ENCODE assay signal across 10 cellular contexts in genomic region chr14:53458368-53458814, GRCh38.
DNase-seq lines count a peak whose midpoint lies in the region; ATAC-seq and TF ChIP-seq lines count a peak whose summit lies in the region.
"Had no signal": no experiment of that assay in that cellular context is flagged by ENCODE, and none has a peak within 500 bp of the region (broad histone marks: within the 10 kb centered on the region; RNA-seq: fewer than 3 reads in every experiment).

No MANE protein-coding gene starts in this region.

- H3K27ac ChIP-seq in SK-N-SH (ENCODE audit: low read depth in 2 of 2, low read length in 1 of 2) (no peak overlapping the region), esophagus squamous epithelium (no peak overlapping the region)
- H3K27ac ChIP-seq: uterus had no signal

- H3K4me2 ChIP-seq in SK-N-SH, result peak overlapping the region; percentile 27

- no peak for TF ChIP-seq POLR2A in esophagus squamous epithelium (IDR thresholded peaks at IDR 0.05)

- H4K20me1 ChIP-seq in SK-N-SH (ENCODE audit: insufficient read depth), result no peaks in the 10 kb centered on the region

- TF ChIP-seq RAD21 in SK-N-SH (IDR thresholded peaks at IDR 0.05; ENCODE audit: low read length), result no peak

- POLR2A ChIA-PET in SK-N-SH (lab: Yijun Ruan, JAX), result no interaction called here

- H2AFZ ChIP-seq in SK-N-SH (ENCODE audit: low read depth), result no peak overlapping the region

- H3K9me3 ChIP-seq in SK-N-SH, result no peaks in the 10 kb centered on the region
- no peaks in the 10 kb centered on the region for H3K9me3 ChIP-seq in esophagus squamous epithelium
- H3K9me3 ChIP-seq: uterus had no signal

- CTCF ChIA-PET in SK-N-SH (lab: Yijun Ruan, JAX), result interaction anchor here (1.2 kb wide), 1 partner anchor 889 kb away, joined by 3 read pairs; no protein-coding TSS in a partner anchor

- no peak for TF ChIP-seq CTCF in SK-N-SH (IDR thresholded peaks at IDR 0.05)
- TF ChIP-seq CTCF in retinal pigment epithelial cell (conservative IDR thresholded peaks at IDR 0.05; ENCODE audit: low read depth, low read length), result no peak
- TF ChIP-seq CTCF in esophagus squamous epithelium (IDR thresholded peaks at IDR 0.05), result no peak

- TF ChIP-seq EP300 in SK-N-SH (IDR thresholded peaks at IDR 0.05; ENCODE audit: borderline replicate concordance in 1 of 2, low read depth in 1 of 2, low read length in 1 of 2), result no peak

- H3K27me3 ChIP-seq in SK-N-SH (ENCODE audit: insufficient read depth) (peaks cover 10% of the 10 kb centered on the region; the same call in 1 of the 2 replicates), esophagus squamous epithelium (no peaks in the 10 kb centered on the region)
- H3K27me3 ChIP-seq: uterus had no signal

- H3K79me2 ChIP-seq in SK-N-SH (ENCODE audit: insufficient read depth), result no peaks in the 10 kb centered on the region; the same call in 1 of the 2 replicates

- H3K36me3 ChIP-seq in SK-N-SH (replicated peaks in 1 of 2; ENCODE audit: control insufficient read depth in 1 of 2, insufficient read depth in 2 of 2, low read length in 1 of 2) (no peaks in the 10 kb centered on the region), esophagus squamous epithelium (no peaks in the 10 kb centered on the region)
- H3K36me3 ChIP-seq: uterus had no signal

- H3K4me3 ChIP-seq in SK-N-SH (ENCODE audit: low read depth in 2 of 2, low read length in 1 of 2) (no peak overlapping the region), retinal pigment epithelial cell (ENCODE audit: low read length) (no peak overlapping the region), esophagus squamous epithelium (no peak overlapping the region)
- H3K4me3 ChIP-seq: uterus had no signal

- DNase-seq in GM04504 (ENCODE audit: low read depth) (peak; percentile 5), SK-N-SH (no peak), fibroblast of peridontal ligament (ENCODE audit: extremely low read depth) (peak; percentile 69), retinal pigment epithelial cell (ENCODE audit: low read depth) (peak; percentile 72), esophagus squamous epithelium (lab: John Stamatoyannopoulos, UW) (no peak), cerebellar nuclear complex (lab: John Stamatoyannopoulos, UW) (no peak)
- DNase-seq: hippocampal formation, uterus had no signal

- H3K4me1 ChIP-seq in SK-N-SH (ENCODE audit: control insufficient read depth in 1 of 2, insufficient read depth in 2 of 2, low read depth in 1 of 2, low read length in 1 of 2) (no peaks in the 10 kb centered on the region), esophagus squamous epithelium (peaks cover 0 to 9% (median 5%) of the 10 kb centered on the region in 3 donors)
- H3K4me1 ChIP-seq: uterus had no signal

- ATAC-seq in GM18907 (IDR thresholded peaks at IDR 0.05; ENCODE audit: unreplicated experiment) (no peak), GM18858 (IDR thresholded peaks at IDR 0.05; ENCODE audit: unreplicated experiment) (no peak)

- no peak overlapping the region for H3K9ac ChIP-seq in SK-N-SH

- WGBS in SK-N-SH (ENCODE audit: low lambda C conversion rate), result 15% methylated on average over 2 of the region's 2 CpGs
- 14 to 16% methylated on average over 2 of the region's 2 CpGs for WGBS in esophagus squamous epithelium, 2 donors

- intact Hi-C loops in esophagus squamous epithelium (cut with DNase I), result no loop called here

- no peaks in the 10 kb centered on the region for H3F3A ChIP-seq in SK-N-SH (replicated peaks; ENCODE audit: insufficient read depth)

- H3K9me2 ChIP-seq in SK-N-SH, result no peaks in the 10 kb centered on the region

TF ChIP-seq in SK-N-SH, 30 proteins besides CTCF, POLR2A, EP300 and RAD21:
- no peak for TF ChIP-seq RCOR1 (IDR thresholded peaks at IDR 0.05; ENCODE audit: low read length)
- TF ChIP-seq MXI1 (IDR thresholded peaks at IDR 0.05; ENCODE audit: low read depth, low read length), result no peak
- no peak for TF ChIP-seq GABPA (IDR thresholded peaks at IDR 0.05; ENCODE audit: low read depth)
- TF ChIP-seq NRF1 (IDR thresholded peaks at IDR 0.05; ENCODE audit: low read depth, low read length), result no peak
- no peak for TF ChIP-seq YY1 (IDR thresholded peaks at IDR 0.05; ENCODE audit: low read depth)
- no peak for TF ChIP-seq FOXJ3 (CRISPR knock-in tag; IDR thresholded peaks at IDR 0.05)
- no peak for TF ChIP-seq RXRA (IDR thresholded peaks at IDR 0.05; ENCODE audit: borderline replicate concordance, low read depth)
- TF ChIP-seq USF2 (IDR thresholded peaks at IDR 0.05; ENCODE audit: borderline replicate concordance, low read depth, low read length), result no peak
- no peak for TF ChIP-seq JUND (IDR thresholded peaks at IDR 0.05)
- TF ChIP-seq RFX5 (IDR thresholded peaks at IDR 0.05; ENCODE audit: low read length), result no peak
- no peak for TF ChIP-seq USF1 (IDR thresholded peaks at IDR 0.05; ENCODE audit: borderline replicate concordance, low read depth)
- TF ChIP-seq PBX3 (IDR thresholded peaks at IDR 0.05), result no peak

Comparison
In these comparisons a context has a peak if more than half of its experiments do, and no peak if none do; other contexts are left out.
1. DNase-seq: peak in GM04504 (single experiment), fibroblast of peridontal ligament (single experiment) and retinal pigment epithelial cell (single experiment); none in SK-N-SH (single experiment), esophagus squamous epithelium (single experiment) and cerebellar nuclear complex (0 of 2).